In the genomic region with DNA sequence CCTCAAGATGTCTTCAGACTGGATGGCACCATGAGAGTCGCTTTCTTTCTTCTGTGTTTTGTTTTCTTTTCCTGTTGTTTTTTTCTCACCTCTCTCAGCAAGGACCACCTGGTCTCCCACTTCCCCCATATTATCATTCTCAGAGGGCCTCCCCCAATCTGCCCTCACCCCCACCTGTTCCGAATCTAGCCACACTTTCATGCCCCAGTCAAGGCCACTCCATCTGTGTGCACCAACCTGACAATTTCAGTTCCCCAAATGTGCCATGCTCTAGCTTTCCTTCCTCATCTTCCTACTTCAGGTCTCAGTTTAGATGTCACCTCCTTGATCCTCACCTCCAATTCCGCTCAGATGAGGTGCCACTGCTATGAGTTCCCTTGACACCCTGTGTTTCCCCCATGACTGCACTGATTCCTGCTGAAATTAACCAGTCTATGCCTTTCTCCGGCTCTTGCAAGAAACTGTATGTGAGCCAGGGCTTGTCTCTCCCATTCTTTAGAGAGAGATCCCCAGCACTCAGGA, we compare ENCODE assay signal across 1 cellular context.
TF ChIP-seq lines count a peak whose summit lies in the region.

No MANE protein-coding gene starts in this region.

TF ChIP-seq in GM23338, 12 proteins besides CTCF, POLR2A, EP300 and RAD21:
- TF ChIP-seq JUNB (IDR thresholded peaks at IDR 0.05; ENCODE audit: unreplicated experiment) (no peak), NANOG (IDR thresholded peaks at IDR 0.05; ENCODE audit: borderline replicate concordance) (no peak), EZH2phosphoT487 (IDR thresholded peaks at IDR 0.05; ENCODE audit: unreplicated experiment) (no peak), POLR2AphosphoS5 (IDR thresholded peaks at IDR 0.05; ENCODE audit: low read depth) (no peak), ZNF114 (CRISPR knock-in tag; IDR thresholded peaks at IDR 0.05) (no peak), ZNF331 (CRISPR knock-in tag; IDR thresholded peaks at IDR 0.05; ENCODE audit: low read depth) (no peak), CREB1 (CRISPR knock-in tag; IDR thresholded peaks at IDR 0.05; ENCODE audit: low read depth) (no peak), STAT1 (IDR thresholded peaks at IDR 0.05; ENCODE audit: unreplicated experiment) (no peak), EZH2 (IDR thresholded peaks at IDR 0.05; ENCODE audit: low read depth, unreplicated experiment) (no peak)
- TF ChIP-seq, protein P1, sequence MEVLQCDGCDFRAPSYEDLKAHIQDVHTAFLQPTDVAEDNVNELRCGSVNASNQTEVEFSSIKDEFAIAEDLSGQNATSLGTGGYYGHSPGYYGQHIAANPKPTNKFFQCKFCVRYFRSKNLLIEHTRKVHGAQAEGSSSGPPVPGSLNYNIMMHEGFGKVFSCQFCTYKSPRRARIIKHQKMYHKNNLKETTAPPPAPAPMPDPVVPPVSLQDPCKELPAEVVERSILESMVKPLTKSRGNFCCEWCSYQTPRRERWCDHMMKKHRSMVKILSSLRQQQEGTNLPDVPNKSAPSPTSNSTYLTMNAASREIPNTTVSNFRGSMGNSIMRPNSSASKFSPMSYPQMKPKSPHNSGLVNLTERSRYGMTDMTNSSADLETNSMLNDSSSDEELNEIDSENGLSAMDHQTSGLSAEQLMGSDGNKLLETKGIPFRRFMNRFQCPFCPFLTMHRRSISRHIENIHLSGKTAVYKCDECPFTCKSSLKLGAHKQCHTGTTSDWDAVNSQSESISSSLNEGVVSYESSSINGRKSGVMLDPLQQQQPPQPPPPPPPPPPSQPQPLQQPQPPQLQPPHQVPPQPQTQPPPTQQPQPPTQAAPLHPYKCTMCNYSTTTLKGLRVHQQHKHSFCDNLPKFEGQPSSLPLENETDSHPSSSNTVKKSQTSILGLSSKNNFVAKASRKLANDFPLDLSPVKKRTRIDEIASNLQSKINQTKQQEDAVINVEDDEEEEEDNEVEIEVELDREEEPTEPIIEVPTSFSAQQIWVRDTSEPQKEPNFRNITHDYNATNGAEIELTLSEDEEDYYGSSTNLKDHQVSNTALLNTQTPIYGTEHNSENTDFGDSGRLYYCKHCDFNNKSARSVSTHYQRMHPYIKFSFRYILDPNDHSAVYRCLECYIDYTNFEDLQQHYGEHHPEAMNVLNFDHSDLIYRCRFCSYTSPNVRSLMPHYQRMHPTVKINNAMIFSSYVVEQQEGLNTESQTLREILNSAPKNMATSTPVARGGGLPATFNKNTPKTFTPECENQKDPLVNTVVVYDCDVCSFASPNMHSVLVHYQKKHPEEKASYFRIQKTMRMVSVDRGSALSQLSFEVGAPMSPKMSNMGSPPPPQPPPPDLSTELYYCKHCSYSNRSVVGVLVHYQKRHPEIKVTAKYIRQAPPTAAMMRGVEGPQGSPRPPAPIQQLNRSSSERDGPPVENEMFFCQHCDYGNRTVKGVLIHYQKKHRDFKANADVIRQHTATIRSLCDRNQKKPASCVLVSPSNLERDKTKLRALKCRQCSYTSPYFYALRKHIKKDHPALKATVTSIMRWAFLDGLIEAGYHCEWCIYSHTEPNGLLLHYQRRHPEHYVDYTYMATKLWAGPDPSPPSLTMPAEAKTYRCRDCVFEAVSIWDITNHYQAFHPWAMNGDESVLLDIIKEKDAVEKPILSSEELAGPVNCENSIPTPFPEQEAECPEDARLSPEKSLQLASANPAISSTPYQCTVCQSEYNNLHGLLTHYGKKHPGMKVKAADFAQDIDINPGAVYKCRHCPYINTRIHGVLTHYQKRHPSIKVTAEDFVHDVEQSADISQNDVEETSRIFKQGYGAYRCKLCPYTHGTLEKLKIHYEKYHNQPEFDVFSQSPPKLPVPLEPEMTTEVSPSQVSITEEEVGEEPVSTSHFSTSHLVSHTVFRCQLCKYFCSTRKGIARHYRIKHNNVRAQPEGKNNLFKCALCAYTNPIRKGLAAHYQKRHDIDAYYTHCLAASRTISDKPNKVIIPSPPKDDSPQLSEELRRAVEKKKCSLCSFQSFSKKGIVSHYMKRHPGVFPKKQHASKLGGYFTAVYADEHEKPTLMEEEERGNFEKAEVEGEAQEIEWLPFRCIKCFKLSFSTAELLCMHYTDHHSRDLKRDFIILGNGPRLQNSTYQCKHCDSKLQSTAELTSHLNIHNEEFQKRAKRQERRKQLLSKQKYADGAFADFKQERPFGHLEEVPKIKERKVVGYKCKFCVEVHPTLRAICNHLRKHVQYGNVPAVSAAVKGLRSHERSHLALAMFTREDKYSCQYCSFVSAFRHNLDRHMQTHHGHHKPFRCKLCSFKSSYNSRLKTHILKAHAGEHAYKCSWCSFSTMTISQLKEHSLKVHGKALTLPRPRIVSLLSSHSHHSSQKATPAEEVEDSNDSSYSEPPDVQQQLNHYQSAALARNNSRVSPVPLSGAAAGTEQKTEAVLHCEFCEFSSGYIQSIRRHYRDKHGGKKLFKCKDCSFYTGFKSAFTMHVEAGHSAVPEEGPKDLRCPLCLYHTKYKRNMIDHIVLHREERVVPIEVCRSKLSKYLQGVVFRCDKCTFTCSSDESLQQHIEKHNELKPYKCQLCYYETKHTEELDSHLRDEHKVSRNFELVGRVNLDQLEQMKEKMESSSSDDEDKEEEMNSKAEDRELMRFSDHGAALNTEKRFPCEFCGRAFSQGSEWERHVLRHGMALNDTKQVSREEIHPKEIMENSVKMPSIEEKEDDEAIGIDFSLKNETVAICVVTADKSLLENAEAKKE (CRISPR knock-in tag; IDR thresholded peaks at IDR 0.05): no peak
- TF ChIP-seq, protein P2, sequence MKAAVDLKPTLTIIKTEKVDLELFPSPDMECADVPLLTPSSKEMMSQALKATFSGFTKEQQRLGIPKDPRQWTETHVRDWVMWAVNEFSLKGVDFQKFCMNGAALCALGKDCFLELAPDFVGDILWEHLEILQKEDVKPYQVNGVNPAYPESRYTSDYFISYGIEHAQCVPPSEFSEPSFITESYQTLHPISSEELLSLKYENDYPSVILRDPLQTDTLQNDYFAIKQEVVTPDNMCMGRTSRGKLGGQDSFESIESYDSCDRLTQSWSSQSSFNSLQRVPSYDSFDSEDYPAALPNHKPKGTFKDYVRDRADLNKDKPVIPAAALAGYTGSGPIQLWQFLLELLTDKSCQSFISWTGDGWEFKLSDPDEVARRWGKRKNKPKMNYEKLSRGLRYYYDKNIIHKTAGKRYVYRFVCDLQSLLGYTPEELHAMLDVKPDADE (IDR thresholded peaks at IDR 0.05): no peak
- TF ChIP-seq, protein P3, sequence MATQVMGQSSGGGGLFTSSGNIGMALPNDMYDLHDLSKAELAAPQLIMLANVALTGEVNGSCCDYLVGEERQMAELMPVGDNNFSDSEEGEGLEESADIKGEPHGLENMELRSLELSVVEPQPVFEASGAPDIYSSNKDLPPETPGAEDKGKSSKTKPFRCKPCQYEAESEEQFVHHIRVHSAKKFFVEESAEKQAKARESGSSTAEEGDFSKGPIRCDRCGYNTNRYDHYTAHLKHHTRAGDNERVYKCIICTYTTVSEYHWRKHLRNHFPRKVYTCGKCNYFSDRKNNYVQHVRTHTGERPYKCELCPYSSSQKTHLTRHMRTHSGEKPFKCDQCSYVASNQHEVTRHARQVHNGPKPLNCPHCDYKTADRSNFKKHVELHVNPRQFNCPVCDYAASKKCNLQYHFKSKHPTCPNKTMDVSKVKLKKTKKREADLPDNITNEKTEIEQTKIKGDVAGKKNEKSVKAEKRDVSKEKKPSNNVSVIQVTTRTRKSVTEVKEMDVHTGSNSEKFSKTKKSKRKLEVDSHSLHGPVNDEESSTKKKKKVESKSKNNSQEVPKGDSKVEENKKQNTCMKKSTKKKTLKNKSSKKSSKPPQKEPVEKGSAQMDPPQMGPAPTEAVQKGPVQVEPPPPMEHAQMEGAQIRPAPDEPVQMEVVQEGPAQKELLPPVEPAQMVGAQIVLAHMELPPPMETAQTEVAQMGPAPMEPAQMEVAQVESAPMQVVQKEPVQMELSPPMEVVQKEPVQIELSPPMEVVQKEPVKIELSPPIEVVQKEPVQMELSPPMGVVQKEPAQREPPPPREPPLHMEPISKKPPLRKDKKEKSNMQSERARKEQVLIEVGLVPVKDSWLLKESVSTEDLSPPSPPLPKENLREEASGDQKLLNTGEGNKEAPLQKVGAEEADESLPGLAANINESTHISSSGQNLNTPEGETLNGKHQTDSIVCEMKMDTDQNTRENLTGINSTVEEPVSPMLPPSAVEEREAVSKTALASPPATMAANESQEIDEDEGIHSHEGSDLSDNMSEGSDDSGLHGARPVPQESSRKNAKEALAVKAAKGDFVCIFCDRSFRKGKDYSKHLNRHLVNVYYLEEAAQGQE (IDR thresholded peaks at IDR 0.05; ENCODE audit: unreplicated experiment): no peak
TF ChIP-seq in GM23338: peak in this region for 0.
